In genomic region chr2:9053534-9053931, GRCh38 we compare ENCODE assay signal across 26 cellular contexts. TPM values are rescaled to one million over a fixed set of nuclear protein-coding genes. Genes with fewer than 3 reads are reported as not detected.
A peak's percentile ranks its signal among the peaks of the same experiment; 100 is the strongest.
DNase-seq lines count a peak whose midpoint lies in the region; FAIRE-seq and TF ChIP-seq lines count a peak whose summit lies in the region.
"Had no signal": no experiment of that assay in that cellular context is flagged by ENCODE, and none has a peak within 500 bp of the region (broad histone marks: within the 10 kb centered on the region; RNA-seq: fewer than 3 reads in every experiment).

No MANE protein-coding gene starts in this region.

- H3K36me3 ChIP-seq in bronchial epithelial cell (ENCODE audit: control insufficient read depth, insufficient read depth, low read length), result no peaks in the 10 kb centered on the region
- H3K36me3 ChIP-seq: BLaER1, SJSA1 had no signal

- H3K27me3 ChIP-seq in bronchial epithelial cell (ENCODE audit: control insufficient read depth, insufficient read depth, low read length), result no peaks in the 10 kb centered on the region
- H3K27me3 ChIP-seq: BLaER1, SJSA1 had no signal

- DNase-seq in ELR (ENCODE audit: low read depth) (peak; percentile 15), LHCN-M2 (ENCODE audit: low read depth) (peak; percentile 30), bronchial epithelial cell (ENCODE audit: low read depth) (peak; percentile 37), fibroblast of the aortic adventitia (ENCODE audit: low read depth) (peak; percentile 45), ACHN (no peak), coronary artery (ENCODE audit: low spot score) (no peak), substantia nigra (lab: John Stamatoyannopoulos, UW) (no peak), NCI-H510A (lab: John Stamatoyannopoulos, UW) (no peak)
- DNase-seq: activated CD4-positive, alpha-beta T cell treated with anti-CD3 and anti-CD28 coated beads for 36 hours; activated CD8-positive, alpha-beta memory T cell treated with anti-CD3 and anti-CD28 coated beads for 24 hours; activated gamma-delta T cell treated with Interleukin-2 at 50 U/mL for 16 hours; activated T-cell treated with anti-CD3 and anti-CD28 coated beads, Interleukin-2, amount 50 U/mL, for 24 hours; cortex of kidney; DMS79; H9; left colon; NCI-H1417 treated with DMSO at 0.1 percent for 48 hours; NCI-H2107; NCI-H446 treated with DMSO at 0.1 percent for 48 hours; nucleus accumbens; T-helper 17 cell had no signal

- no peak for FAIRE-seq in bronchial epithelial cell (lab: Jason Lieb, UNC)
- FAIRE-seq: RCC 7860, urothelium cell line had no signal

- TF ChIP-seq CTCF in bronchial epithelial cell (IDR thresholded peaks at IDR 0.05; ENCODE audit: insufficient read depth, low read length, severe bottlenecking) (no peak), fibroblast of the aortic adventitia (IDR thresholded peaks at IDR 0.05; ENCODE audit: insufficient read depth, low read length) (no peak), coronary artery (IDR thresholded peaks at IDR 0.05) (no peak)

- H3K4me3 ChIP-seq in bronchial epithelial cell (ENCODE audit: low read depth, low read length) (no peak overlapping the region), fibroblast of the aortic adventitia (ENCODE audit: low read depth, low read length) (no peak overlapping the region), coronary artery (no peak overlapping the region)
- H3K4me3 ChIP-seq: BLaER1, SJSA1 had no signal

- H3K27ac ChIP-seq in coronary artery (no peak overlapping the region), substantia nigra (ENCODE audit: low read depth, low read length, poor library complexity, severe bottlenecking) (no peak overlapping the region)
- H3K27ac ChIP-seq: BLaER1, HL-60, SJSA1 had no signal

- in situ Hi-C loops in ACHN (cut with HindIII; ENCODE audit: low pct_ligation_motif_present, low pct_unique_long_range_greater_than_20kb, low sequenced_read_pairs), result no loop called here

RNA-seq across cellular contexts. Expression of gene MBOAT2, which starts 50.0 kb away (rescaled TPM):
- 22.6 and 23.5 TPM in 2 replicates for total RNA-seq in LHCN-M2 (2014; rRNA removed)
- polyA plus RNA-seq in LHCN-M2 (2012), result 15.3 TPM
- total RNA-seq in bronchial epithelial cell, result 93.3 and 145 TPM in 2 replicates
- total RNA-seq in fibroblast of the aortic adventitia (ENCODE audit: low replicate concordance), result 18.1 and 37.1 TPM in 2 replicates

Comparison
In these comparisons a context has a peak if more than half of its experiments do, and no peak if none do; other contexts are left out.
1. DNase-seq: peak in ELR (single experiment), LHCN-M2 (single experiment), bronchial epithelial cell (single experiment) and fibroblast of the aortic adventitia (single experiment); none in ACHN (single experiment), coronary artery (single experiment), substantia nigra (0 of 49) and NCI-H510A (single experiment).